9 cellular contexts compared by ENCODE assay signal in genomic region chr14:39233680-39234326, GRCh38. TPM values are rescaled to one million over a fixed set of nuclear protein-coding genes. Genes with fewer than 3 reads are reported as not detected.
DNase-seq lines count a peak whose midpoint lies in the region; ATAC-seq, FAIRE-seq and TF ChIP-seq lines count a peak whose summit lies in the region.
"Had no signal": no experiment of that assay in that cellular context is flagged by ENCODE, and none has a peak within 500 bp of the region (broad histone marks: within the 10 kb centered on the region; RNA-seq: fewer than 3 reads in every experiment).

Gene MIA2, plus strand, starts transcription at chr14:39233915. Its CDS starts 200 bp downstream, at chr14:39234115.

- H2AFZ ChIP-seq in GM12878 (ENCODE audit: control insufficient read depth, low read depth, low read length), result peak within 1 kb of the TSS; percentile 59

- 91% methylated on average over 7 of the region's 7 CpGs for WGBS in GM12878 (ENCODE audit: insufficient coverage, insufficient replicate concordance, low lambda C conversion rate, missing lambda C conversion rate)

- CTCF ChIA-PET in GM12878 (lab: Yijun Ruan, JAX), result no interaction called here

- no peak within 1 kb of the TSS for H3K4me3 ChIP-seq in GM12878

- no peak for TF ChIP-seq POLR2A in GM12878 (IDR thresholded peaks at IDR 0.05; ENCODE audit: low read depth, low read length)

- SMC1A ChIA-PET in GM12878 (lab: Charles Lee; ENCODE audit: uncharacterized antibody, unreplicated experiment), result no interaction called here

- no peak within 1 kb of the TSS for H3K27ac ChIP-seq in GM12878 (ENCODE audit: control insufficient read depth, insufficient read depth)

- POLR2A ChIA-PET in GM12878 (lab: Charles Lee), result no interaction called here

- BruUV-seq in GM12878 (replicated peaks; lab: Mats Ljungman, UMichigan), result no TSS peak

- TF ChIP-seq CTCF in GM12878 (IDR thresholded peaks at IDR 0.05 in 2 of 3, conservative IDR thresholded peaks at IDR 0.05 in 1 of 3; ENCODE audit: control insufficient read depth in 2 of 3, extremely low read depth in 1 of 3, insufficient read depth in 1 of 3, low read depth in 3 of 3, low read length in 3 of 3), result no peak
- TF ChIP-seq CTCF in subcutaneous adipose tissue (IDR thresholded peaks at IDR 0.05; ENCODE audit: low read depth), result no peak

- RAD21 ChIA-PET in GM12878 (lab: Charles Lee; ENCODE audit: unreplicated experiment), result no interaction called here

- no peaks in the 10 kb centered on the region for H4K20me1 ChIP-seq in GM12878 (ENCODE audit: control insufficient read depth, insufficient read depth)

- no peak for TF ChIP-seq RAD21 in GM12878 (IDR thresholded peaks at IDR 0.05; ENCODE audit: insufficient read depth, low read depth, low read length)

- in situ Hi-C loops in GM12878 (cut with MboI), result no loop called here

- no peak within 1 kb of the TSS for H3K9ac ChIP-seq in GM12878 (ENCODE audit: control insufficient read depth, insufficient read depth, low read length)

- no peaks in the 10 kb centered on the region for H3K4me1 ChIP-seq in GM12878 (ENCODE audit: control insufficient read depth, insufficient read depth, low read length)

- no peak for DNase-seq in LHCN-M2 (ENCODE audit: low read depth)
- DNase-seq in GM12878 (ENCODE audit: low read depth, low spot score), result no peak
- DNase-seq in left colon, result no peak
- no peak for DNase-seq in stimulated activated naive CD4-positive, alpha-beta T cell treated with Interleukin-2 at 50 U/mL for 16 hours (lab: John Stamatoyannopoulos, UW)
- no peak for DNase-seq in NCI-H226
- DNase-seq: NCI-H2081 treated with DMSO at 0.1 percent for 48 hours had no signal

- H3K27me3 ChIP-seq in GM12878 (replicated peaks in 1 of 2; ENCODE audit: control insufficient read depth in 2 of 2, insufficient read depth in 2 of 2, low read length in 1 of 2), result no peaks in the 10 kb centered on the region

- no peaks in the 10 kb centered on the region for H3K9me3 ChIP-seq in GM12878 (replicated peaks; ENCODE audit: control insufficient read depth, insufficient read depth, low read length)

- ATAC-seq in GM12878 (no peak), left colon (peak; percentile 76), HG03280 (IDR thresholded peaks at IDR 0.05; ENCODE audit: unreplicated experiment) (no peak), HG02981 (IDR thresholded peaks at IDR 0.05; ENCODE audit: unreplicated experiment) (no peak)

- TF ChIP-seq EP300 in GM12878 (IDR thresholded peaks at IDR 0.05; ENCODE audit: borderline replicate concordance in 1 of 2, control insufficient read depth in 1 of 2, low read depth in 2 of 2, low read length in 2 of 2), result no peak

- H3K36me3 ChIP-seq in GM12878 (ENCODE audit: control insufficient read depth in 2 of 2, insufficient read depth in 2 of 2, low read length in 1 of 2), result no peaks in the 10 kb centered on the region

- intact Hi-C loops in GM12878 (cut with micrococcal nuclease; ENCODE audit: unreplicated experiment) (no loop called here), left colon (cut with DNase I, micrococcal nuclease) (no loop called here)

- H3K79me2 ChIP-seq in GM12878 (ENCODE audit: control insufficient read depth, insufficient read depth, low read length), result no peaks in the 10 kb centered on the region

- no peak for FAIRE-seq in GM12878 (lab: Jason Lieb, UNC)

- peak within 1 kb of the TSS; percentile 30; the same call in 1 of the 2 replicates for H3K4me2 ChIP-seq in GM12878 (ENCODE audit: control insufficient read depth, insufficient read depth)

TF ChIP-seq in GM12878, 131 proteins besides CTCF, POLR2A, EP300 and RAD21 (continues in another document):
- TF ChIP-seq CHD4 (IDR thresholded peaks at IDR 0.05), result no peak
- TF ChIP-seq MAX (IDR thresholded peaks at IDR 0.05; ENCODE audit: low read depth, low read length), result no peak
- no peak for TF ChIP-seq EZH2 (IDR thresholded peaks at IDR 0.05; ENCODE audit: borderline replicate concordance, control insufficient read depth, low read depth, low read length)
- no peak for TF ChIP-seq ZBTB11 (CRISPR knock-in tag; IDR thresholded peaks at IDR 0.05)
- TF ChIP-seq NBN (IDR thresholded peaks at IDR 0.05), result no peak
- no peak for TF ChIP-seq REST (IDR thresholded peaks at IDR 0.05; ENCODE audit: low read depth, low read length)
- no peak for TF ChIP-seq RCOR1 (conservative IDR thresholded peaks at IDR 0.05; ENCODE audit: low read depth, low read length)
- no peak for TF ChIP-seq STAT3 (IDR thresholded peaks at IDR 0.05; ENCODE audit: low read depth, low read length)
- no peak for TF ChIP-seq FOXK2 (IDR thresholded peaks at IDR 0.05)

RNA-seq across cellular contexts. Expression of gene MIA2, which starts in this region (rescaled TPM):
- total RNA-seq in LHCN-M2 (2014; rRNA removed), result 11.1 and 11.3 TPM in 2 replicates
- 3.7 TPM for polyA plus RNA-seq in LHCN-M2 (2012)
- 32.1 and 33.9 TPM in 2 replicates for total RNA-seq in GM12878 (2013; cell fraction: nucleolus; rRNA removed)
- total RNA-seq in GM12878 (2014; rRNA removed), result 12.3 and 12.6 TPM in 2 replicates
- total RNA-seq in GM12878 (2014; rRNA removed; fragmentation: Illumina TruSeq; extraction: Trizol), result 18.4 and 19.8 TPM in 2 replicates
- total RNA-seq in GM12878 (2021), result 12.6 and 15.7 TPM in 2 replicates
- 11.9 TPM for polyA plus RNA-seq in GM12878 (2011; ENCODE audit: low read depth)
- polyA plus RNA-seq in GM12878 (2011; rRNA removed), result 36.8 and 46.5 TPM in 2 replicates
- polyA plus RNA-seq in GM12878 (2011; cell fraction: cytosol; rRNA removed), result 22.3 and 23.0 TPM in 2 replicates
- 20.0 and 26.4 TPM in 2 replicates for polyA plus RNA-seq in GM12878 (2011; cell fraction: nucleus; rRNA removed)
- polyA plus RNA-seq in GM12878 (2012), result 8.5 and 10.2 TPM in 2 replicates
- 24.3 and 29.6 TPM in 2 replicates for polyA plus RNA-seq in GM12878 (2014; fragmentation: Illumina TruSeq; extraction: Trizol)
- 10 to 100 TPM in 1 of 2 experiments, 1 to 10 TPM in 1; 6.3 to 10.2 TPM for polyA plus RNA-seq in GM12878 (2014; fragmentation: Nextera tagmentation; extraction: Ambion mirVana)
- polyA plus RNA-seq in GM12878 (2014; rRNA removed), result 10.0 and 10.5 TPM in 2 replicates
- 10 to 100 TPM; 19.8 to 20.2 TPM for polyA plus RNA-seq in GM12878 (2016; fragmentation: Nextera tagmentation; extraction: Ambion mirVana)
- 13.5 and 20.1 TPM in 2 replicates for polyA minus RNA-seq in GM12878 (2011; rRNA and poly(A)+ RNA removed)
- polyA minus RNA-seq in GM12878 (2011; cell fraction: cytosol; rRNA and poly(A)+ RNA removed), result 8.6 and 9.5 TPM in 2 replicates
- 10.5 and 18.4 TPM in 2 replicates for polyA minus RNA-seq in GM12878 (2011; cell fraction: nucleus; rRNA and poly(A)+ RNA removed)
- total RNA-seq in left colon, result 10 to 100 TPM; 52.4 to 67.9 TPM
- total RNA-seq in subcutaneous adipose tissue, result 10 to 100 TPM; 17.6 to 23.3 (median 19.0) TPM
